Comparison of ENCODE assay signal across 8 cellular contexts in the genomic region with DNA sequence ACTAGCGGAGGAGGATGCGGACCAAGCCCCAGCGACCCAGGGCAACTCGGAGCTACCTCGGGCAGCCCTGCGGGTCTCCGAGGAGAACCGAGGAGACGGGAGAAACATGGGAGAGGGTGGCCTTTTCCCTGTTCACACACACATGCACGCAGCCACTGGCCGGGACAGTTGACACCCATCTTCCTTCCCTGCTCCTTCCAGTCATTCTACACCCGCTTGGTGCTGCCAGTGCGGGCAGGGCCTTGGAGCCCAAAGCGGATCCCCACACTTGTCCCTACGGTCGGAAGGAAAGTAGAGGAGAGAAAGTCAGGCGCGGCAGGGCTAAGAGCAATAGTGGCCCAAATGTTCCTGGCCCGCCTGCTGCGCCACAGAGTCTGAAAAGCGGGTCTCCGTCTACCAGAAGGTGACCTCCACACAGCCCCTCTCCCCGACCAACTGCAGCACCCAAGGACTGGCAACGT. TPM values are rescaled to one million over a fixed set of nuclear protein-coding genes. Genes with fewer than 3 reads are reported as not detected.
DNase-seq lines count a peak whose midpoint lies in the region; ATAC-seq lines count a peak whose summit lies in the region.

No MANE protein-coding gene starts in this region.

- peak overlapping the region; percentile 46 for H3K9ac ChIP-seq in rectal smooth muscle tissue (ENCODE audit: low read length)

- peak overlapping the region; percentile 98 for H3K4me3 Mint-ChIP-seq in activated CD4-positive, alpha-beta memory T cell treated with anti-CD3 and anti-CD28 coated beads, Interleukin-2, amount 10 ng/mL, durations not matched to agents 7 days and 5 days

- peak; percentile 0 for ATAC-seq in Right ventricle myocardium superior (ENCODE audit: poor library complexity)
- ATAC-seq in HG03139 (IDR thresholded peaks at IDR 0.05; ENCODE audit: unreplicated experiment): no peak

- peak overlapping the region; percentile 88 for H2AFZ ChIP-seq in ACC112 (ENCODE audit: low read length, unreplicated experiment)

- CTCF ChIA-PET in activated CD4-positive, alpha-beta memory T cell treated with anti-CD3 and anti-CD28 coated beads, Interleukin-2, amount 10 ng/mL, durations not matched to agents 7 days and 5 days (lab: Charles Lee): interaction anchor here (0.7 to 3.3 kb wide), 10 partner anchors 18 to 1255 kb away, joined by 3 to 17 read pairs (median 4); no protein-coding TSS in a partner anchor

- peak overlapping the region; percentile 74 for H3K27ac ChIP-seq in ACC112 (ENCODE audit: low read depth, low read length)
- peak overlapping the region; percentile 97 for H3K27ac ChIP-seq in rectal smooth muscle tissue (ENCODE audit: low read depth, low read length)

- H3K36me3 Mint-ChIP-seq in activated CD4-positive, alpha-beta memory T cell treated with anti-CD3 and anti-CD28 coated beads, Interleukin-2, amount 10 ng/mL, durations not matched to agents 7 days and 5 days (ENCODE audit: low read depth): peaks cover 15% of the 10 kb centered on the region

- H3K4me3 ChIP-seq in ACC112 (ENCODE audit: low read depth, low read length): peak overlapping the region; percentile 99
- H3K4me3 ChIP-seq in H7 (ENCODE audit: insufficient read depth, low read depth, low read length): peak overlapping the region; percentile 57
- peak overlapping the region; percentile 76 for H3K4me3 ChIP-seq in rectal smooth muscle tissue (ENCODE audit: low read length)

- peaks cover 36% of the 10 kb centered on the region for H3K4me1 Mint-ChIP-seq in activated CD4-positive, alpha-beta memory T cell treated with anti-CD3 and anti-CD28 coated beads, Interleukin-2, amount 10 ng/mL, durations not matched to agents 7 days and 5 days

- DNase-seq in H7: no peak
- no peak for DNase-seq in activated CD4-positive, alpha-beta memory T cell treated with anti-CD3 and anti-CD28 coated beads, Interleukin-2, amount 10 ng/mL, durations not matched to agents 7 days and 5 days
- DNase-seq in Right ventricle myocardium superior: no peak
- no peak for DNase-seq in GM19240 (ENCODE audit: insufficient read length, low spot score)
- DNase-seq in NCI-H2081 (lab: John Stamatoyannopoulos, UW): no peak

- H3K9me3 Mint-ChIP-seq in activated CD4-positive, alpha-beta memory T cell treated with anti-CD3 and anti-CD28 coated beads, Interleukin-2, amount 10 ng/mL, durations not matched to agents 7 days and 5 days: no peaks in the 10 kb centered on the region

- H3K27ac Mint-ChIP-seq in activated CD4-positive, alpha-beta memory T cell treated with anti-CD3 and anti-CD28 coated beads, Interleukin-2, amount 10 ng/mL, durations not matched to agents 7 days and 5 days: peak overlapping the region; percentile 94

- H3K36me3 ChIP-seq in ACC112 (ENCODE audit: insufficient read depth, low read length) (no peaks in the 10 kb centered on the region), H7 (replicated peaks; ENCODE audit: control insufficient read depth, insufficient read depth, low read length) (no peaks in the 10 kb centered on the region), rectal smooth muscle tissue (ENCODE audit: control insufficient read depth, insufficient read depth, low read length) (no peaks in the 10 kb centered on the region)

- POLR2A ChIA-PET in activated CD4-positive, alpha-beta memory T cell treated with anti-CD3 and anti-CD28 coated beads, Interleukin-2, amount 10 ng/mL, durations not matched to agents 7 days and 5 days (lab: Charles Lee): interaction anchor here (1.0 to 3.3 kb wide), 14 partner anchors 10 to 997 kb away, joined by 3 to 46 read pairs (median 6); partner anchors contain the start of gene SLC39A8

- H3K27me3 ChIP-seq in ACC112 (ENCODE audit: insufficient read depth, low read length) (no peaks in the 10 kb centered on the region), H7 (ENCODE audit: control insufficient read depth, insufficient read depth, low read length) (peaks cover 10% of the 10 kb centered on the region), rectal smooth muscle tissue (ENCODE audit: control insufficient read depth, insufficient read depth, low read length) (no peaks in the 10 kb centered on the region)

- H3K4me1 ChIP-seq in ACC112 (ENCODE audit: control insufficient read depth, insufficient read depth, low read length, unreplicated experiment) (peaks cover 24% of the 10 kb centered on the region), rectal smooth muscle tissue (ENCODE audit: control insufficient read depth, insufficient read depth, low read length) (peaks cover 5% of the 10 kb centered on the region)

- peaks cover 31% of the 10 kb centered on the region for H3K79me2 ChIP-seq in ACC112 (ENCODE audit: control insufficient read depth, insufficient read depth, low read length, unreplicated experiment)

- peaks cover 8% of the 10 kb centered on the region for H3K27me3 Mint-ChIP-seq in activated CD4-positive, alpha-beta memory T cell treated with anti-CD3 and anti-CD28 coated beads, Interleukin-2, amount 10 ng/mL, durations not matched to agents 7 days and 5 days

- intact Hi-C loops in Right ventricle myocardium superior (cut with DNase I): loop anchor here (5.0 kb wide), 1 partner anchor 161 kb away; no protein-coding TSS in a partner anchor

RNA-seq across cellular contexts. Expression of gene PPP3CA, which starts 1.1 kb away (rescaled TPM):
- 31.4 and 41.3 TPM in 2 replicates for total RNA-seq in H7 (2014; rRNA removed; shearing (Covaris generic))
- 10 to 100 TPM; 45.5 to 48.6 TPM for total RNA-seq in activated CD4-positive, alpha-beta memory T cell treated with anti-CD3 and anti-CD28 coated beads, Interleukin-2, amount 10 ng/mL, durations not matched to agents 7 days and 5 days
- total RNA-seq in Right ventricle myocardium superior: 20.5 TPM
